1 cellular context compared by ENCODE assay signal in the genomic region with DNA sequence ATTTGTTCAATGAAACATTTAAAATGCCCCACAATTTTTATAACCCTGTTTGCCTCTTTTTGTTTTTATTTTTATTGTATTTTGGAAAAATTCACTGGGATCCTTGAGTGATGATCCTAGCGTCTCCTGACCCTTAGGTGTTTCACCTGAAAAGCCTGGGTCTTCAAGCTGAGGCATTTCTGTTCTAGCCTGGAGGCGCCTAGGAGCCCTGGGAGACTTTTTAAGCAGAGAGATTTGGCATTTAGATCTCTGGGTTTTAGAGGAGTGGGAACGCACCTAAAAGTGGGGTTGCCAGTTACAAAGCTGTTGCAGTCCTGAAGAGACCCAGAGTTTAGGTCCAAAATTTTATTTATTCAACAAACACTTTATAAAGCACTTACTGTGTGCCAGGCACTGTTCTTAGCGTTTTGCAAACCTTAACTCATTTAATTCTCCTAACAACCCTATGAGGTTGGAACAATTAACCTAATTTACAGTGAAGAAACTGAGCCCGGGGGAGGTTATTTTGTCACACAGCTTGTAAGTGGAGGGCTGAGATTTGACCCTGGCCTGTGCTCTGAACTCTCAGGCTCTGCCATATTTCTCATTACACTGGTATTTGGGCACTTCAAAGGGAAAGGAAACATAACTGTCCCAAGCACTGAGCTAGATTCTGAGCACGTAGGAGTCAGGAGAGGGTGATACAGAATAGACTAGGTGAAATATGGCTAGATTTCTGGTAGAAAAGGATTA.
TF ChIP-seq lines count a peak whose summit lies in the region.

No MANE protein-coding gene starts in this region.

TF ChIP-seq in H1, 55 proteins besides CTCF, POLR2A, EP300 and RAD21:
- TF ChIP-seq TAF7 (optimal IDR thresholded peaks at IDR 0.05; ENCODE audit: borderline replicate concordance, low read depth, low read length) (no peak), JUN (IDR thresholded peaks at IDR 0.05; ENCODE audit: low read depth, low read length) (no peak), JUND (IDR thresholded peaks at IDR 0.05; ENCODE audit: low read length) (no peak), NANOG (IDR thresholded peaks at IDR 0.05; ENCODE audit: insufficient read depth, low read depth, low read length, poor library complexity, severe bottlenecking) (no peak), CHD1 (IDR thresholded peaks at IDR 0.05; ENCODE audit: low read depth, low read length) (no peak), EZH2 (IDR thresholded peaks at IDR 0.05; ENCODE audit: low read depth, low read length, severe bottlenecking) (no peak), POU5F1 (IDR thresholded peaks at IDR 0.05; ENCODE audit: low read depth, low read length) (no peak), MAFK (IDR thresholded peaks at IDR 0.05; ENCODE audit: low read depth, low read length) (no peak), TBP (IDR thresholded peaks at IDR 0.05; ENCODE audit: low read depth, low read length) (no peak), FOSL1 (IDR thresholded peaks at IDR 0.05; ENCODE audit: insufficient read depth, low read depth, low read length) (no peak), POLR2AphosphoS5 (IDR thresholded peaks at IDR 0.05; ENCODE audit: low read depth, low read length) (no peak), RXRA (IDR thresholded peaks at IDR 0.05; ENCODE audit: insufficient read depth, low read depth, low read length) (no peak), YY1 (IDR thresholded peaks at IDR 0.05; ENCODE audit: low read depth, low read length) (no peak), EGR1 (IDR thresholded peaks at IDR 0.05; ENCODE audit: borderline replicate concordance, low read depth, low read length) (no peak), KDM5A (IDR thresholded peaks at IDR 0.05; ENCODE audit: low read length) (no peak)
- TF ChIP-seq, protein P1, sequence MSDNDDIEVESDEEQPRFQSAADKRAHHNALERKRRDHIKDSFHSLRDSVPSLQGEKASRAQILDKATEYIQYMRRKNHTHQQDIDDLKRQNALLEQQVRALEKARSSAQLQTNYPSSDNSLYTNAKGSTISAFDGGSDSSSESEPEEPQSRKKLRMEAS (IDR thresholded peaks at IDR 0.05) = no peak
- TF ChIP-seq, protein P2, sequence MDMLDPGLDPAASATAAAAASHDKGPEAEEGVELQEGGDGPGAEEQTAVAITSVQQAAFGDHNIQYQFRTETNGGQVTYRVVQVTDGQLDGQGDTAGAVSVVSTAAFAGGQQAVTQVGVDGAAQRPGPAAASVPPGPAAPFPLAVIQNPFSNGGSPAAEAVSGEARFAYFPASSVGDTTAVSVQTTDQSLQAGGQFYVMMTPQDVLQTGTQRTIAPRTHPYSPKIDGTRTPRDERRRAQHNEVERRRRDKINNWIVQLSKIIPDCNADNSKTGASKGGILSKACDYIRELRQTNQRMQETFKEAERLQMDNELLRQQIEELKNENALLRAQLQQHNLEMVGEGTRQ (IDR thresholded peaks at IDR 0.05; ENCODE audit: low read length) = no peak
